Comparison of ENCODE assay signal across 28 cellular contexts in genomic region chr13:91228083-91228482, GRCh38.
"Had no signal": no experiment of that assay in that cellular context is flagged by ENCODE, and none has a peak within 500 bp of the region (broad histone marks: within the 10 kb centered on the region; RNA-seq: fewer than 3 reads in every experiment).

No MANE protein-coding gene starts in this region.

- H3K4me2 ChIP-seq: neural progenitor cell had no signal

- H3K27me3 ChIP-seq: neural progenitor cell, neutrophil, suprapubic skin, tibial artery, upper lobe of right lung had no signal

- H3K9me3 ChIP-seq: left ventricle myocardium inferior, neutrophil, psoas muscle, suprapubic skin, thoracic aorta, upper lobe of right lung had no signal

- H3K79me2 ChIP-seq: parathyroid adenoma had no signal

- H2AFZ ChIP-seq: neural progenitor cell, parathyroid adenoma had no signal

- DNase-seq: hypothalamus; immature natural killer cell; islet precursor cell; left ventricle myocardium inferior; mesendoderm; naive B cell; natural killer cell; nephron progenitor cell; occipital lobe; psoas muscle; right cardiac atrium; stimulated activated CD4-positive, alpha-beta T cell treated with anti-CD3 and anti-CD28 coated beads, Interleukin-12 subunit alpha, Interleukin-12 subunit beta, amount 100 ng/mL, for 4 hours; stimulated activated CD4-positive, alpha-beta T cell treated with anti-CD3 and anti-CD28 coated beads, Interleukin-15, amount 100 ng/mL, for 24 hours; stimulated activated CD4-positive, alpha-beta T cell treated with anti-CD3 and anti-CD28 coated beads, Interleukin-2, amount 100 ng/mL, for 24 hours; stimulated activated CD4-positive, alpha-beta T cell treated with anti-CD3 and anti-CD28 coated beads, Interleukin-4, amount 100 ng/mL, for 1 hour; stimulated activated naive CD4-positive, alpha-beta T cell; tibial artery; trophoblast cell; upper lobe of right lung had no signal

- ATAC-seq: natural killer cell; psoas muscle; right cardiac atrium; sciatic nerve; stimulated activated effector memory CD8-positive, alpha-beta T cell treated with anti-CD3 and anti-CD28 coated beads, Interleukin-12 subunit alpha, Interleukin-12 subunit beta, amount 100 ng/mL, for 72 hours; upper lobe of right lung had no signal

- H3K27ac ChIP-seq: left ventricle myocardium inferior, neural progenitor cell, neutrophil, parathyroid adenoma, psoas muscle, skin epidermis, suprapubic skin, thoracic aorta, tibial artery, upper lobe of right lung had no signal

- H3K9ac ChIP-seq: neural progenitor cell, parathyroid adenoma had no signal

- H3K4me1 ChIP-seq: left ventricle myocardium inferior, parathyroid adenoma, psoas muscle, suprapubic skin, tibial artery, upper lobe of right lung had no signal

- H3K36me3 ChIP-seq: left ventricle myocardium inferior, neutrophil, suprapubic skin, thoracic aorta, tibial artery, upper lobe of right lung had no signal

- H3K4me3 ChIP-seq: left ventricle myocardium inferior, lung, neural progenitor cell, psoas muscle, skin epidermis, suprapubic skin, thoracic aorta, tibial artery, upper lobe of right lung had no signal
